1 cellular context compared by ENCODE assay signal in the genomic region with DNA sequence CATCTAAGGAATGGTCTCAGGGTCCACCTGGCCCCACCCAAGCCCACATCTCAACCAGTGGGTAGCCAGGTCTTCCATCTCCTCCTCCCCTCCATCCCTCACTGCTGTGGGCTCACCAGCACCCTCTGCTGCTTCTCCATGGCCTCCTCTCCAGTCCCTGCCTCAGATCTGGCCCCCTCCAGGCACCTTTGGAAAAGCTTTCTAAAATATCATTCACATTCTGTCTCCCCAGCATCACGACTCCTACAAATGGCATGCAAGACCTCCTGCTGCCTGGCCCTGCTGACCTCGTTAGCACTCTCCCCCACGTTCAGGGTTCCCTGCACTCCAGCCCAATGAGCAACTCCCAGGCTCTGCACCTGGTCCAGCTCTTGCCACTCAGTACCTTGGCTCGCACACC.
TF ChIP-seq lines count a peak whose summit lies in the region.

No MANE protein-coding gene starts in this region.

TF ChIP-seq in H1, 55 proteins besides CTCF, POLR2A, EP300 and RAD21:
- TF ChIP-seq, protein P1, sequence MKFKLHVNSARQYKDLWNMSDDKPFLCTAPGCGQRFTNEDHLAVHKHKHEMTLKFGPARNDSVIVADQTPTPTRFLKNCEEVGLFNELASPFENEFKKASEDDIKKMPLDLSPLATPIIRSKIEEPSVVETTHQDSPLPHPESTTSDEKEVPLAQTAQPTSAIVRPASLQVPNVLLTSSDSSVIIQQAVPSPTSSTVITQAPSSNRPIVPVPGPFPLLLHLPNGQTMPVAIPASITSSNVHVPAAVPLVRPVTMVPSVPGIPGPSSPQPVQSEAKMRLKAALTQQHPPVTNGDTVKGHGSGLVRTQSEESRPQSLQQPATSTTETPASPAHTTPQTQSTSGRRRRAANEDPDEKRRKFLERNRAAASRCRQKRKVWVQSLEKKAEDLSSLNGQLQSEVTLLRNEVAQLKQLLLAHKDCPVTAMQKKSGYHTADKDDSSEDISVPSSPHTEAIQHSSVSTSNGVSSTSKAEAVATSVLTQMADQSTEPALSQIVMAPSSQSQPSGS (IDR thresholded peaks at IDR 0.05; ENCODE audit: low read length): no peak
- no peak for TF ChIP-seq GABPA (IDR thresholded peaks at IDR 0.05; ENCODE audit: borderline replicate concordance, insufficient read depth, low read length)
- TF ChIP-seq, protein P2, sequence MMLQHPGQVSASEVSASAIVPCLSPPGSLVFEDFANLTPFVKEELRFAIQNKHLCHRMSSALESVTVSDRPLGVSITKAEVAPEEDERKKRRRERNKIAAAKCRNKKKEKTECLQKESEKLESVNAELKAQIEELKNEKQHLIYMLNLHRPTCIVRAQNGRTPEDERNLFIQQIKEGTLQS (IDR thresholded peaks at IDR 0.05; ENCODE audit: insufficient read depth, low read depth, low read length): no peak
- no peak for TF ChIP-seq RFX5 (IDR thresholded peaks at IDR 0.05; ENCODE audit: borderline replicate concordance, low read depth, low read length)
- no peak for TF ChIP-seq JUND (IDR thresholded peaks at IDR 0.05; ENCODE audit: low read length)
- no peak for TF ChIP-seq KDM1A (IDR thresholded peaks at IDR 0.05; ENCODE audit: borderline replicate concordance, low read length)
- TF ChIP-seq GTF2F1 (IDR thresholded peaks at IDR 0.05; ENCODE audit: borderline replicate concordance, low read depth, low read length): no peak
- no peak for TF ChIP-seq SIRT6 (IDR thresholded peaks at IDR 0.05; ENCODE audit: low read length)
- no peak for TF ChIP-seq TCF12 (IDR thresholded peaks at IDR 0.05; ENCODE audit: low read depth, low read length)
- no peak for TF ChIP-seq HDAC2 (IDR thresholded peaks at IDR 0.05; ENCODE audit: borderline replicate concordance in 1 of 2, low read depth in 2 of 2, low read length in 2 of 2)
- no peak for TF ChIP-seq NRF1 (IDR thresholded peaks at IDR 0.05; ENCODE audit: low read depth, low read length)
- no peak for TF ChIP-seq RXRA (IDR thresholded peaks at IDR 0.05; ENCODE audit: insufficient read depth, low read depth, low read length)
- no peak for TF ChIP-seq CHD1 (IDR thresholded peaks at IDR 0.05; ENCODE audit: low read depth, low read length)
